1 cellular context compared by ENCODE assay signal in the genomic region with DNA sequence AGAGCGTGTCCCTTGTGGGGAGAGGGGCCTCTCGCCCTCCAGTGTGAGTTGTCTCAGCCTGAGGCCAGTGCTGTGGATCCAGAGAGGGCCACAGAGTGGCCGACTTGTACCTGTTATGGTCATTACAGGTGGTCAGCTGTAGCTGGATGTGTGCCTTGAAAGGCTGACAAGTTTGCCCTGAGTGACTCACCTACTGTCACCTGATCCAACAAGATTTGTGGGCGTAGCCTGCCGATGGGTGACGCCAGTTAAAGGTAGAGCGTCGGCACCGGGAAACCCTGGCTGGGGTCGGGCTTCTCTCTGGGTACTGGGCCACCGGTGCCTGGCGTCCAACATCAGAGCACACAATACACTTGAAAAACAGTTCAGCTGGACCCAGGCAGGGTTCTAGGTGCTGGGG.
TF ChIP-seq lines count a peak whose summit lies in the region.

No MANE protein-coding gene starts in this region.

TF ChIP-seq in K562, 482 proteins besides CTCF, POLR2A, EP300 and RAD21:
- TF ChIP-seq JUND (IDR thresholded peaks at IDR 0.05; ENCODE audit: borderline replicate concordance, low read depth, low read length) (peak; percentile 22; the same call in 1 of the 2 replicates), JUND (tag; IDR thresholded peaks at IDR 0.05; ENCODE audit: borderline replicate concordance, low read depth, low read length) (no peak), SIN3B (IDR thresholded peaks at IDR 0.05; ENCODE audit: low read depth) (no peak), FOSL1 (tag; conservative IDR thresholded peaks at IDR 0.05) (peak; percentile 53)
